In the genomic region with DNA sequence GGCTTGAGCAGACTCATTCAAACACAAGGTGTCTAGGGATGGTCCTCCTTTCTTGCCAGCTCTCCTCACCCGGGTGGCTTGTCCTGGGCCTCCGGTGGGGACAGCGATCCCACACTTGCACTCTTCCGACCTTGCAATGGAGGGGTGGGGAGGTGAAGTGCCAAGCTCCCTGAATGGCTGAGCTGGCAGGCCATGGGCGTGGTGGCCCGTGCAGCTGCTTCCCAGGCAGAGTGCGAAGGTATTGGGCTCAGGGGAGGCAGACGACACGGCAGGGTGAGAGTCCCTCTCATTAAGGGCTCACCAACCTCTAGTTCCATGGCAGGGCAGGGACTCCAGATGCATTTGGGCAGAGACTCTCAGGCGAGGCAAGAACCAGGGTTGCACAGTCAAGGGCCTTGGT, we compare ENCODE assay signal across 21 cellular contexts. TPM values are rescaled to one million over a fixed set of nuclear protein-coding genes. Genes with fewer than 3 reads are reported as not detected.
DNase-seq lines count a peak whose midpoint lies in the region; ATAC-seq and TF ChIP-seq lines count a peak whose summit lies in the region.
"Had no signal": no experiment of that assay in that cellular context is flagged by ENCODE, and none has a peak within 500 bp of the region (broad histone marks: within the 10 kb centered on the region; RNA-seq: fewer than 3 reads in every experiment).

No MANE protein-coding gene starts in this region.

- peaks cover 32% of the 10 kb centered on the region for H3K36me3 Mint-ChIP-seq in endothelial cell (ENCODE audit: low read depth, unreplicated experiment)

- POLR2A ChIA-PET in RWPE1 (lab: Yijun Ruan, JAX; ENCODE audit: low non-redundant PET), result no interaction called here

- no peak for TF ChIP-seq CTCF in RWPE1 (conservative IDR thresholded peaks at IDR 0.05; ENCODE audit: low read depth)
- TF ChIP-seq CTCF in endothelial cell (IDR thresholded peaks at IDR 0.05; ENCODE audit: unreplicated experiment), result no peak
- no peak for TF ChIP-seq CTCF in osteoblast (IDR thresholded peaks at IDR 0.05; ENCODE audit: extremely low read depth, low read depth, low read length)
- TF ChIP-seq CTCF in psoas muscle (IDR thresholded peaks at IDR 0.05), result no peak

- 81 to 97% (median 83%) methylated on average over 10 of the region's 10 CpGs for WGBS in psoas muscle, 3 donors

- H3K4me3 ChIP-seq in BLaER1, result no peak overlapping the region
- no peak overlapping the region for H3K4me3 ChIP-seq in osteoblast (ENCODE audit: insufficient read depth, low read length)
- H3K4me3 ChIP-seq in psoas muscle, result no peak overlapping the region
- H3K4me3 ChIP-seq: A549; BLaER1 treated with 17β-estradiol and CSF1 and Interleukin-3, amounts not matched to agents 10 nM and 100 nM; HAP-1; PC-9 had no signal

- H3K9ac ChIP-seq in BLaER1, result peak overlapping the region; percentile 68; the same call in 1 of the 2 replicates

- ATAC-seq in HG03280 (IDR thresholded peaks at IDR 0.05; ENCODE audit: unreplicated experiment) (no peak), psoas muscle (no peak)
- ATAC-seq: A549; CD8-positive, alpha-beta T cell had no signal

- H3K27me3 Mint-ChIP-seq in endothelial cell (ENCODE audit: unreplicated experiment), result peaks cover 17% of the 10 kb centered on the region
- H3K27me3 Mint-ChIP-seq: IgD-negative memory B cell had no signal

- CTCF ChIA-PET in RWPE1 (lab: Yijun Ruan, JAX), result no interaction called here

- H3K4me3 Mint-ChIP-seq in endothelial cell (ENCODE audit: unreplicated experiment), result peak overlapping the region; percentile 79
- H3K4me3 Mint-ChIP-seq: CD8-positive, alpha-beta T cell; IgD-negative memory B cell had no signal

- no peak overlapping the region for H2AFZ ChIP-seq in osteoblast (ENCODE audit: low read length)
- H2AFZ ChIP-seq: PC-9 had no signal

- H3K27me3 ChIP-seq in BLaER1 (no peaks in the 10 kb centered on the region), osteoblast (ENCODE audit: insufficient read depth, low read length) (no peaks in the 10 kb centered on the region), psoas muscle (ENCODE audit: insufficient read depth in 3 of 3, low read length in 2 of 3) (no peaks in the 10 kb centered on the region)
- H3K27me3 ChIP-seq: BLaER1 treated with 17β-estradiol and CSF1 and Interleukin-3, amounts not matched to agents 10 nM and 100 nM had no signal

- H3K9me3 Mint-ChIP-seq in endothelial cell (ENCODE audit: unreplicated experiment), result no peaks in the 10 kb centered on the region
- H3K9me3 Mint-ChIP-seq: CD8-positive, alpha-beta T cell; IgD-negative memory B cell had no signal

- no peaks in the 10 kb centered on the region for H3K79me2 ChIP-seq in osteoblast (ENCODE audit: insufficient read depth, low read length)

- intact Hi-C loops in psoas muscle (cut with DNase I), result no loop called here

- DNase-seq in RWPE1 (ENCODE audit: low spot score) (no peak), endothelial cell (ENCODE audit: low spot score) (no peak), osteoblast (ENCODE audit: insufficient read length, low spot score, missing footprints) (peak; percentile 58), NCI-H526 (lab: John Stamatoyannopoulos, UW) (no peak), psoas muscle (no peak)
- DNase-seq: Calu3, DMS53, Karpas-422, NCI-H1417 treated with DMSO at 0.1 percent for 48 hours, NCI-H187 treated with DMSO at 0.1 percent for 48 hours, NCI-H226, NCI-H524, PC-9 had no signal

- H3K4me1 ChIP-seq in BLaER1, result peaks cover 51% of the 10 kb centered on the region
- H3K4me1 ChIP-seq in osteoblast (ENCODE audit: insufficient read depth, low read length), result no peaks in the 10 kb centered on the region
- H3K4me1 ChIP-seq in psoas muscle, result peaks cover 35% of the 10 kb centered on the region
- H3K4me1 ChIP-seq: A549, HAP-1 had no signal

- H3K4me2 ChIP-seq in BLaER1 (peak overlapping the region; percentile 79; the same call in 1 of the 2 replicates), osteoblast (ENCODE audit: insufficient read depth, low read length) (no peak overlapping the region)
- H3K4me2 ChIP-seq: A549, PC-9 had no signal

- peak overlapping the region; percentile 84 for H3K27ac ChIP-seq in BLaER1
- peak overlapping the region; percentile 13 for H3K27ac ChIP-seq in RWPE1
- no peak overlapping the region for H3K27ac ChIP-seq in osteoblast (ENCODE audit: low read depth, low read length)
- no peak overlapping the region for H3K27ac ChIP-seq in psoas muscle
- H3K27ac ChIP-seq: A549, PC-9 had no signal

- H3K27ac Mint-ChIP-seq in endothelial cell (ENCODE audit: unreplicated experiment), result peak overlapping the region; percentile 36
- H3K27ac Mint-ChIP-seq: CD8-positive, alpha-beta T cell had no signal

- H3K4me1 Mint-ChIP-seq in endothelial cell (ENCODE audit: unreplicated experiment), result peaks cover 8% of the 10 kb centered on the region

- no peaks in the 10 kb centered on the region for H3K9me3 ChIP-seq in BLaER1
- no peaks in the 10 kb centered on the region for H3K9me3 ChIP-seq in osteoblast (ENCODE audit: low read depth, low read length)
- no peaks in the 10 kb centered on the region for H3K9me3 ChIP-seq in psoas muscle
- H3K9me3 ChIP-seq: A549; BLaER1 treated with 17β-estradiol and CSF1 and Interleukin-3, amounts not matched to agents 10 nM and 100 nM; HAP-1 had no signal

- H4K20me1 ChIP-seq in BLaER1 (no peaks in the 10 kb centered on the region), osteoblast (ENCODE audit: insufficient read depth, low read length) (peaks cover 3% of the 10 kb centered on the region)

- peaks cover 39% of the 10 kb centered on the region for H3K36me3 ChIP-seq in BLaER1
- H3K36me3 ChIP-seq in osteoblast (ENCODE audit: insufficient read depth, low read length), result peaks cover 7% of the 10 kb centered on the region
- peaks cover 2 to 39% of the 10 kb centered on the region in 2 donors for H3K36me3 ChIP-seq in psoas muscle (ENCODE audit: insufficient read depth in 1 of 2, low read depth in 1 of 2)

RNA-seq across cellular contexts. Expression of gene RASL10A, which starts 11.0 kb away (rescaled TPM):
- total RNA-seq in endothelial cell (ENCODE audit: unreplicated experiment) (30.1 TPM), osteoblast (not detected in 2 replicates), psoas muscle (1 to 10 TPM in 2 of 4 donors, under 1 TPM in 2; 0.61 to 1.2 (median 0.95) TPM)
- polyA plus RNA-seq in psoas muscle, result 1 to 10 TPM in 1 of 3 donors, under 1 TPM in 2; 0.32 to 3.3 (median 0.80) TPM
- total RNA-seq: PC-9, SK-MEL-5 had no signal
- polyA plus RNA-seq: IgD-negative memory B cell had no signal

RNA-seq across cellular contexts. Expression of gene GAS2L1, which starts 20.0 kb away (rescaled TPM):
- total RNA-seq in endothelial cell (ENCODE audit: unreplicated experiment) (33.6 TPM), osteoblast (11.6 and 13.0 TPM in 2 replicates), psoas muscle (1 to 10 TPM; 4.6 to 7.1 (median 5.7) TPM)
- polyA plus RNA-seq in psoas muscle, result 10 to 100 TPM in 1 of 3 donors, 1 to 10 TPM in 2; 5.0 to 19.8 (median 5.1) TPM
- total RNA-seq: CD8-positive, alpha-beta T cell had no signal

RNA-seq across cellular contexts. Expression of gene EWSR1, which starts 58.4 kb away (rescaled TPM):
- 307 TPM for total RNA-seq in endothelial cell (ENCODE audit: unreplicated experiment)
- total RNA-seq in osteoblast, result 139 and 148 TPM in 2 replicates
- 100 to 1,000 TPM in 3 of 4 donors, 10 to 100 TPM in 1; 78.5 to 230 (median 156) TPM for total RNA-seq in psoas muscle
- polyA plus RNA-seq in psoas muscle, result 100 to 1,000 TPM; 108 to 152 (median 127) TPM

RNA-seq across cellular contexts. Expression of gene RHBDD3, which starts 58.7 kb away (rescaled TPM):
- total RNA-seq in endothelial cell (ENCODE audit: unreplicated experiment), result 56.5 TPM
- total RNA-seq in osteoblast, result 25.0 and 32.7 TPM in 2 replicates
- total RNA-seq in psoas muscle, result 10 to 100 TPM; 10.6 to 26.7 (median 16.2) TPM
- polyA plus RNA-seq in psoas muscle, result 10 to 100 TPM; 20.3 to 36.5 (median 32.4) TPM

Comparison
In these comparisons a context has a peak if more than half of its experiments do, and no peak if none do; other contexts are left out.
1. H3K27ac ChIP-seq: peak in BLaER1 (single experiment) and RWPE1 (single experiment); none in osteoblast (single experiment) and psoas muscle (single experiment).
2. RNA of gene RASL10A, which starts 11.0 kb away (total RNA-seq): 30.1 TPM in endothelial cell (single experiment); 0.61 to 1.2 TPM in psoas muscle and not detected in osteoblast; every median in the first group is over 10 times any median in the second.